In the genomic region with DNA sequence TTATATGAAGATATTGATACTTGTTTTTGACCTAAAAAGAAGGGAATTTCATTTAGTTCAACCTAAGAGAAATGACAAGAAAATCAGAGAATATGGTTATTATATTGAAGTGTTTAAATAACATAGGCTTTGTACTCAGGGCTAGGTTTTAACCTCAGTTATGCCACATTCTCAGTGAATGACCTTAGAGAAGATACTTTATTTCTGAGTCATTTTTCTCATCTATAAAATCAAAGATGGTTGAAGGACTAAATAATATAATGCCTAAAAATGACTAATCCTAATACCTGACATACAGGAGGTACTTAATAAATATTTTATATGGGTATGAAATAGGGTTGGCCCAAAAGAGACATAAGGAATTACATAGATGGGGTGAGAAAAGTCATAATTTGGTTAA, we compare ENCODE assay signal across 1 cellular context.
TF ChIP-seq lines count a peak whose summit lies in the region.

No MANE protein-coding gene starts in this region.

TF ChIP-seq in SK-N-SH treated with all-trans-retinoic acid at 6 μM for 48 hours, 23 proteins besides CTCF, POLR2A, EP300 and RAD21 (continued from another document):
- no peak for TF ChIP-seq PATZ1 (CRISPR knock-in tag; IDR thresholded peaks at IDR 0.05; ENCODE audit: borderline replicate concordance)
- no peak for TF ChIP-seq ZNF565 (CRISPR knock-in tag; conservative IDR thresholded peaks at IDR 0.05; ENCODE audit: low read depth)
- no peak for TF ChIP-seq ZFP30 (CRISPR knock-in tag; IDR thresholded peaks at IDR 0.05)
- TF ChIP-seq OSR1 (CRISPR knock-in tag; IDR thresholded peaks at IDR 0.05) = no peak
